In genomic region chr22:33270596-33270995, GRCh38 we compare ENCODE assay signal across 15 cellular contexts.
DNase-seq lines count a peak whose midpoint lies in the region; ATAC-seq and TF ChIP-seq lines count a peak whose summit lies in the region.
"Had no signal": no experiment of that assay in that cellular context is flagged by ENCODE, and none has a peak within 500 bp of the region (broad histone marks: within the 10 kb centered on the region; RNA-seq: fewer than 3 reads in every experiment).

No MANE protein-coding gene starts in this region.

- H3K18ac ChIP-seq in IMR-90 (ENCODE audit: low read depth, low read length): no peak overlapping the region

- no peak overlapping the region for H2BK120ac ChIP-seq in IMR-90 (ENCODE audit: low read depth, low read length)

- H3K9me3 ChIP-seq in IMR-90 (ENCODE audit: control insufficient read depth, insufficient read depth, low read length): no peaks in the 10 kb centered on the region
- H3K9me3 ChIP-seq: Caco-2 had no signal

- H3K56ac ChIP-seq in IMR-90 (ENCODE audit: extremely low read depth, insufficient read depth, low read length): no peak overlapping the region

- in situ Hi-C loops in IMR-90 (cut with MboI; ENCODE audit: low sequenced_read_pairs): no loop called here
- in situ Hi-C loops in G401 (cut with HindIII; ENCODE audit: low sequenced_read_pairs): no loop called here

- no peak for TF ChIP-seq RAD21 in IMR-90 (IDR thresholded peaks at IDR 0.05; ENCODE audit: low read length)

- TF ChIP-seq CTCF in IMR-90 (conservative IDR thresholded peaks at IDR 0.05; ENCODE audit: low read depth, low read length) (no peak), VCaP (conservative IDR thresholded peaks at IDR 0.05) (no peak)

- no peak overlapping the region for H3K14ac ChIP-seq in IMR-90 (replicated peaks; ENCODE audit: low read depth, low read length)

- no peak overlapping the region for H3K27ac ChIP-seq in IMR-90 (ENCODE audit: insufficient read depth, low read length)
- H3K27ac ChIP-seq in VCaP: peak overlapping the region; percentile 86
- H3K27ac ChIP-seq: C4-2B had no signal

- H3K4me3 ChIP-seq in IMR-90 (ENCODE audit: insufficient read depth, low read depth, low read length): no peak overlapping the region

- H4K91ac ChIP-seq in IMR-90 (ENCODE audit: insufficient read depth, low read depth, low read length): no peak overlapping the region

- no peaks in the 10 kb centered on the region for H4K20me1 ChIP-seq in IMR-90 (ENCODE audit: insufficient read depth, low read length)

- intact Hi-C loops in IMR-90 (cut with micrococcal nuclease): no loop called here

- H2BK20ac ChIP-seq in IMR-90 (ENCODE audit: low read depth, low read length): no peak overlapping the region

- H3K4ac ChIP-seq in IMR-90 (ENCODE audit: low read depth, low read length): no peak overlapping the region

- ATAC-seq in IMR-90 (ENCODE audit: low read depth): no peak

- no peaks in the 10 kb centered on the region for H3K79me1 ChIP-seq in IMR-90 (ENCODE audit: low read depth in 1 of 2, low read length in 2 of 2)

- no peaks in the 10 kb centered on the region for H3K4me1 ChIP-seq in IMR-90 (ENCODE audit: control insufficient read depth, insufficient read depth, low read length)
- H3K4me1 ChIP-seq: Caco-2 had no signal

- no peak overlapping the region for H2BK5ac ChIP-seq in IMR-90 (ENCODE audit: low read depth, low read length, poor library complexity, severe bottlenecking)

- no peak for DNase-seq in IMR-90
- peak; percentile 36 for DNase-seq in medulla oblongata (ENCODE audit: extremely low spot score)
- DNase-seq in NCI-H1105 treated with DMSO at 0.1 percent for 48 hours (lab: John Stamatoyannopoulos, UW): no peak
- DNase-seq in stimulated activated CD8-positive, alpha-beta memory T cell treated with anti-CD3 and anti-CD28 coated beads, Interleukin-4, amount 100 ng/mL, for 48 hours: no peak
- no peak for DNase-seq in G401 (ENCODE audit: low spot score)
- no peak for DNase-seq in AML-193 (lab: John Stamatoyannopoulos, UW)
- DNase-seq: Caco-2, MM.1S, NCI-H1417, NCI-H1930, NCI-H2171 treated with DMSO at 0.1 percent for 48 hours, NCI-H510A treated with DMSO at 0.1 percent for 48 hours, SIG-M5 had no signal

- POLR2A ChIA-PET in IMR-90 (lab: Charles Lee; ENCODE audit: unreplicated experiment): no interaction called here

- no peak overlapping the region for H3K9ac ChIP-seq in IMR-90 (ENCODE audit: low read depth, low read length)

- H4K5ac ChIP-seq in IMR-90 (ENCODE audit: low read depth, low read length): no peak overlapping the region

- H3K9me1 ChIP-seq in IMR-90 (ENCODE audit: insufficient read depth, low read length): no peaks in the 10 kb centered on the region

- TF ChIP-seq POLR2A in IMR-90 (IDR thresholded peaks at IDR 0.05; ENCODE audit: low read depth, low read length): no peak

- H3K36me3 ChIP-seq in IMR-90 (ENCODE audit: control insufficient read depth, insufficient read depth, low read length): peaks cover 3% of the 10 kb centered on the region; the same call in 1 of the 2 replicates

- no peak overlapping the region for H2BK15ac ChIP-seq in IMR-90 (ENCODE audit: low read depth, low read length)

- CTCF ChIA-PET in IMR-90 (lab: Yijun Ruan, JAX): no interaction called here

- H2AFZ ChIP-seq in IMR-90 (replicated peaks; ENCODE audit: low read length, poor library complexity): no peak overlapping the region

- dilution Hi-C loops in IMR-90 (cut with HindIII; ENCODE audit: low sequenced_read_pairs, unreplicated experiment): no loop called here

- H3K27me3 ChIP-seq in IMR-90 (ENCODE audit: control insufficient read depth, insufficient read depth, low read length): no peaks in the 10 kb centered on the region

- no TSS peak for BruUV-seq in IMR-90 (replicated peaks; lab: Mats Ljungman, UMichigan)

- H4K8ac ChIP-seq in IMR-90 (ENCODE audit: low read depth in 2 of 2, low read length in 2 of 2): no peak overlapping the region

- no peak overlapping the region for H2AK9ac ChIP-seq in IMR-90 (replicated peaks; ENCODE audit: low read depth, low read length, poor library complexity)

- H2AK5ac ChIP-seq in IMR-90 (ENCODE audit: low read depth, low read length): no peak overlapping the region

- H3K23ac ChIP-seq in IMR-90 (ENCODE audit: low read depth, low read length): no peak overlapping the region

- no peak overlapping the region for H3K4me2 ChIP-seq in IMR-90 (ENCODE audit: low read depth, low read length)

TF ChIP-seq in IMR-90, 13 proteins besides CTCF, POLR2A, EP300 and RAD21:
- TF ChIP-seq MAFK (IDR thresholded peaks at IDR 0.05; ENCODE audit: low read depth, low read length) (0 out of 2 replicates have a peak, but pooled peaks have one; percentile 33), RCOR1 (IDR thresholded peaks at IDR 0.05; ENCODE audit: insufficient replicate concordance, low read length) (no peak)
TF ChIP-seq in IMR-90: peak in this region for 1.
